ENCODE assay signal across 24 cellular contexts in genomic region chr3:120331071-120331470, GRCh38. TPM values are rescaled to one million over a fixed set of nuclear protein-coding genes. Genes with fewer than 3 reads are reported as not detected.
"Had no signal": no experiment of that assay in that cellular context is flagged by ENCODE, and none has a peak within 500 bp of the region (broad histone marks: within the 10 kb centered on the region; RNA-seq: fewer than 3 reads in every experiment).

No MANE protein-coding gene starts in this region.

- H3K4me1 Mint-ChIP-seq: mesothelial cell of epicardium, nephron progenitor cell had no signal

- H3K27ac Mint-ChIP-seq: activated CD4-positive, alpha-beta memory T cell treated with anti-CD3 and anti-CD28 coated beads for 36 hours; activated CD4-positive, alpha-beta T cell treated with anti-CD3 and anti-CD28 coated beads, Interleukin-2, amount 10 ng/mL, durations not matched to agents 24 days and 14 days; activated naive CD8-positive, alpha-beta T cell treated with anti-CD3 and anti-CD28 coated beads for 36 hours; mesothelial cell of epicardium; nephron progenitor cell; T-helper 1 cell treated with Interleukin-12 subunit alpha and Interleukin-12 subunit beta and Interleukin-4 antibody, amounts not matched to agents 30 μg/mL and 1 μg/mL, for 36 hours had no signal

- H3K27me3 Mint-ChIP-seq: activated CD4-positive, alpha-beta memory T cell treated with anti-CD3 and anti-CD28 coated beads for 36 hours; activated CD4-positive, alpha-beta T cell treated with anti-CD3 and anti-CD28 coated beads, Interleukin-2, amount 10 ng/mL, durations not matched to agents 24 days and 14 days; activated naive CD8-positive, alpha-beta T cell treated with anti-CD3 and anti-CD28 coated beads for 36 hours; naive B cell had no signal

- ATAC-seq: activated CD4-positive, CD25-positive, alpha-beta regulatory T cell treated with anti-CD3 and anti-CD28 coated beads, Interleukin-2, amount 50 U/mL, for 24 hours; activated T-cell treated with anti-CD3 and anti-CD28 coated beads, Interleukin-2, amount 50 U/mL, for 4 hours; foreskin keratinocyte had no signal

- DNase-seq: activated CD4-positive, alpha-beta memory T cell treated with anti-CD3 and anti-CD28 coated beads for 36 hours; activated CD4-positive, alpha-beta T cell treated with anti-CD3 and anti-CD28 coated beads, Interleukin-2, amount 10 ng/mL, durations not matched to agents 24 days and 14 days; activated CD8-positive, alpha-beta memory T cell treated with anti-CD3 and anti-CD28 coated beads, Interleukin-2, amount 50 U/mL, for 4 hours; activated naive CD4-positive, alpha-beta T cell treated with Interleukin-2 at 50 U/mL for 16 hours; activated naive CD8-positive, alpha-beta T cell treated with anti-CD3 and anti-CD28 coated beads for 36 hours; activated T-cell treated with anti-CD3 and anti-CD28 coated beads, Interleukin-2, amount 50 U/mL, for 4 hours; amniotic stem cell; brain microvascular endothelial cell; cortex of kidney; foreskin keratinocyte; naive B cell; nephron progenitor cell; retina; sigmoid colon; small intestine; stimulated activated CD4-positive, alpha-beta T cell treated with anti-CD3 and anti-CD28 coated beads, Interleukin-2, amount 100 ng/mL, for 24 hours; stimulated activated naive CD4-positive, alpha-beta T cell; SW 1271; T-helper 9 cell; WERI-Rb-1 had no signal

- H3K9me3 Mint-ChIP-seq: activated CD4-positive, alpha-beta memory T cell treated with anti-CD3 and anti-CD28 coated beads for 36 hours; activated CD4-positive, alpha-beta T cell treated with anti-CD3 and anti-CD28 coated beads, Interleukin-2, amount 10 ng/mL, durations not matched to agents 24 days and 14 days; activated naive CD8-positive, alpha-beta T cell treated with anti-CD3 and anti-CD28 coated beads for 36 hours; activated T-cell treated with anti-CD3 and anti-CD28 coated beads, Interleukin-2, amount 50 U/mL, for 4 hours; mesothelial cell of epicardium; naive B cell; nephron progenitor cell; T-helper 1 cell treated with Interleukin-12 subunit alpha and Interleukin-12 subunit beta and Interleukin-4 antibody, amounts not matched to agents 30 μg/mL and 1 μg/mL, for 36 hours had no signal

- H3K4me3 ChIP-seq: sigmoid colon, tibial nerve had no signal

- H3K4me3 Mint-ChIP-seq: activated CD4-positive, alpha-beta memory T cell treated with anti-CD3 and anti-CD28 coated beads for 36 hours; activated CD4-positive, alpha-beta T cell treated with anti-CD3 and anti-CD28 coated beads, Interleukin-2, amount 10 ng/mL, durations not matched to agents 24 days and 14 days; activated naive CD8-positive, alpha-beta T cell treated with anti-CD3 and anti-CD28 coated beads for 36 hours; activated T-cell treated with anti-CD3 and anti-CD28 coated beads, Interleukin-2, amount 50 U/mL, for 4 hours; mesothelial cell of epicardium; naive B cell; nephron progenitor cell; T-helper 1 cell treated with Interleukin-12 subunit alpha and Interleukin-12 subunit beta and Interleukin-4 antibody, amounts not matched to agents 30 μg/mL and 1 μg/mL, for 36 hours had no signal

RNA-seq across cellular contexts. Expression of gene GPR156, which starts 46.0 kb away (rescaled TPM):
- total RNA-seq: activated CD4-positive, alpha-beta memory T cell treated with anti-CD3 and anti-CD28 coated beads for 36 hours; activated CD4-positive, alpha-beta T cell treated with anti-CD3 and anti-CD28 coated beads, Interleukin-2, amount 10 ng/mL, durations not matched to agents 24 days and 14 days had no signal
